ENCODE assay signal across 20 cellular contexts in the genomic region with DNA sequence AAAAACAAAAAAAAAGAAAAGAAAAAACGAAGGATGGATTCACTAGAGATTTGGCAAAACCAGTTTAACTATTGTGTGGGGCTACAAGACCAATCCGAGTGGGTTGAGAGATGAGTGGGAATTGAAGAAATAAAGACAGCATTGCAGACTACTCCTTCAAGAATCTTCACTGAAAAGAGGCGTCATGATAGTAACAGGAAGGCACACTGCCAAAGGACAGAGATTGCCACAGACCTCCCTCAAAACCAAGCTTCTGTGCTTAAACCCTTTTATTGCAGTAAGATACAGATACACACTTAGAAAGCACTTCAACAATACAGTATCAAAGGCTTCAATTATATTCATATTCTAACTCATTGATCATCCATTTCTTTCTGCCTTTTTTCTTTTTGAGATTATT.
DNase-seq lines count a peak whose midpoint lies in the region; ATAC-seq lines count a peak whose summit lies in the region.
"Had no signal": no experiment of that assay in that cellular context is flagged by ENCODE, and none has a peak within 500 bp of the region (broad histone marks: within the 10 kb centered on the region; RNA-seq: fewer than 3 reads in every experiment).

No MANE protein-coding gene starts in this region.

- no peak overlapping the region for H3K4me3 Mint-ChIP-seq in activated T-cell treated with anti-CD3 and anti-CD28 coated beads, Interleukin-2, amount 50 U/mL, for 24 hours
- H3K4me3 Mint-ChIP-seq in activated CD8-positive, alpha-beta T cell treated with anti-CD3 and anti-CD28 coated beads, Interleukin-2, amount 10 ng/mL, durations not matched to agents 7 days and 5 days = no peak overlapping the region
- peak overlapping the region; percentile 16 to 76 (median 58) for H3K4me3 Mint-ChIP-seq in naive thymus-derived CD8-positive, alpha-beta T cell
- H3K4me3 Mint-ChIP-seq: natural killer cell treated with Interleukin-12 subunit alpha and Interleukin-12 subunit beta and Interleukin-15 and Interleukin-18, amount 100 ng/mL, for 72 hours had no signal

- no peak for DNase-seq in activated T-cell treated with anti-CD3 and anti-CD28 coated beads, Interleukin-2, amount 50 U/mL, for 24 hours
- DNase-seq in activated T-cell treated with anti-CD3 and anti-CD28 coated beads for 4 hours (no peak), globus pallidus (ENCODE audit: low spot score) (no peak), GM19238 (ENCODE audit: insufficient read length, low spot score) (no peak)
- DNase-seq in activated CD8-positive, alpha-beta T cell treated with anti-CD3 and anti-CD28 coated beads, Interleukin-2, amount 10 ng/mL, durations not matched to agents 7 days and 5 days = no peak
- peak in 2 of 10 donors; percentile 45 for DNase-seq in naive thymus-derived CD8-positive, alpha-beta T cell
- DNase-seq: ACHN; activated CD4-positive, alpha-beta T cell treated with anti-CD3 and anti-CD28 coated beads for 4 hours; activated T-cell treated with anti-CD3 and anti-CD28 coated beads, Interleukin-2, amount 50 U/mL, for 1 hour; dorsolateral prefrontal cortex; erythroblast; NCI-H1092 treated with DMSO at 0.1 percent for 48 hours; NCI-H524; SJCRH30; stimulated activated CD4-positive, alpha-beta T cell treated with anti-CD3 and anti-CD28 coated beads, Interleukin-4, amount 100 ng/mL, for 1 hour had no signal

- POLR2A ChIA-PET in activated CD8-positive, alpha-beta T cell treated with anti-CD3 and anti-CD28 coated beads, Interleukin-2, amount 10 ng/mL, durations not matched to agents 7 days and 5 days (lab: Charles Lee) = interaction anchor here (1.4 kb wide), 1 partner anchor 21 kb away, joined by 3 read pairs; no protein-coding TSS in a partner anchor
- POLR2A ChIA-PET in naive thymus-derived CD8-positive, alpha-beta T cell (lab: Charles Lee) = interaction anchor here (0.6 to 1.8 kb wide), 2 partner anchors 9 to 11 kb away, joined by 3 to 6 read pairs; no protein-coding TSS in a partner anchor

- ATAC-seq in activated CD8-positive, alpha-beta T cell treated with anti-CD3 and anti-CD28 coated beads, Interleukin-2, amount 10 ng/mL, durations not matched to agents 7 days and 5 days = no peak
- ATAC-seq in naive thymus-derived CD8-positive, alpha-beta T cell = peak; percentile 30 to 35
- no peak for ATAC-seq in GM18517 (IDR thresholded peaks at IDR 0.05; ENCODE audit: unreplicated experiment)
- ATAC-seq: natural killer cell treated with Interleukin-12 subunit alpha and Interleukin-12 subunit beta and Interleukin-15 and Interleukin-18, amount 100 ng/mL, for 72 hours had no signal

- peaks cover 19% of the 10 kb centered on the region for H3K36me3 Mint-ChIP-seq in activated T-cell treated with anti-CD3 and anti-CD28 coated beads, Interleukin-2, amount 50 U/mL, for 24 hours (ENCODE audit: low read depth)
- peaks cover 24% of the 10 kb centered on the region for H3K36me3 Mint-ChIP-seq in activated CD8-positive, alpha-beta T cell treated with anti-CD3 and anti-CD28 coated beads, Interleukin-2, amount 10 ng/mL, durations not matched to agents 7 days and 5 days (ENCODE audit: low read depth)
- H3K36me3 Mint-ChIP-seq in naive thymus-derived CD8-positive, alpha-beta T cell = peaks cover 0 to 21% (median 12%) of the 10 kb centered on the region in 3 donors

- peaks cover 30% of the 10 kb centered on the region for H3K9me3 ChIP-seq in KOPT-K1 (ENCODE audit: insufficient read depth, low read length, poor library complexity, severe bottlenecking)
- H3K9me3 ChIP-seq: SJCRH30 had no signal

- peak overlapping the region; percentile 97 for H3K27ac ChIP-seq in KOPT-K1 (ENCODE audit: low read depth, low read length, poor library complexity, severe bottlenecking)
- H3K27ac ChIP-seq: breast epithelium, SJCRH30, skin epidermis had no signal

- CTCF ChIA-PET in activated CD8-positive, alpha-beta T cell treated with anti-CD3 and anti-CD28 coated beads, Interleukin-2, amount 10 ng/mL, durations not matched to agents 7 days and 5 days (lab: Charles Lee) = interaction anchor here (0.7 to 3.4 kb wide), 6 partner anchors 12 to 95 kb away, joined by 3 to 28 read pairs (median 5); no protein-coding TSS in a partner anchor

- peaks cover 22% of the 10 kb centered on the region for H3K9me3 Mint-ChIP-seq in activated T-cell treated with anti-CD3 and anti-CD28 coated beads, Interleukin-2, amount 50 U/mL, for 24 hours
- peaks cover 22% of the 10 kb centered on the region for H3K9me3 Mint-ChIP-seq in activated CD8-positive, alpha-beta T cell treated with anti-CD3 and anti-CD28 coated beads, Interleukin-2, amount 10 ng/mL, durations not matched to agents 7 days and 5 days (ENCODE audit: insufficient read depth)
- H3K9me3 Mint-ChIP-seq in naive thymus-derived CD8-positive, alpha-beta T cell = peaks cover 6 to 28% (median 18%) of the 10 kb centered on the region in 9 donors

- H3K27ac Mint-ChIP-seq in activated T-cell treated with anti-CD3 and anti-CD28 coated beads, Interleukin-2, amount 50 U/mL, for 24 hours = peak overlapping the region; percentile 8
- H3K27ac Mint-ChIP-seq in activated CD8-positive, alpha-beta T cell treated with anti-CD3 and anti-CD28 coated beads, Interleukin-2, amount 10 ng/mL, durations not matched to agents 7 days and 5 days = peak overlapping the region; percentile 48
- peak overlapping the region; percentile 63 to 99 (median 94) for H3K27ac Mint-ChIP-seq in naive thymus-derived CD8-positive, alpha-beta T cell

- no peaks in the 10 kb centered on the region for H3K27me3 Mint-ChIP-seq in activated T-cell treated with anti-CD3 and anti-CD28 coated beads, Interleukin-2, amount 50 U/mL, for 24 hours
- H3K27me3 Mint-ChIP-seq in activated CD8-positive, alpha-beta T cell treated with anti-CD3 and anti-CD28 coated beads, Interleukin-2, amount 10 ng/mL, durations not matched to agents 7 days and 5 days (ENCODE audit: low read depth) = no peaks in the 10 kb centered on the region
- no peaks in the 10 kb centered on the region for H3K27me3 Mint-ChIP-seq in naive thymus-derived CD8-positive, alpha-beta T cell
- H3K27me3 Mint-ChIP-seq: natural killer cell treated with Interleukin-12 subunit alpha and Interleukin-12 subunit beta and Interleukin-15 and Interleukin-18, amount 100 ng/mL, for 72 hours had no signal

- H3K4me1 Mint-ChIP-seq in activated T-cell treated with anti-CD3 and anti-CD28 coated beads, Interleukin-2, amount 50 U/mL, for 24 hours (ENCODE audit: low read depth) = peaks cover 64% of the 10 kb centered on the region
- H3K4me1 Mint-ChIP-seq in activated CD8-positive, alpha-beta T cell treated with anti-CD3 and anti-CD28 coated beads, Interleukin-2, amount 10 ng/mL, durations not matched to agents 7 days and 5 days (ENCODE audit: low read depth) = peaks cover 62% of the 10 kb centered on the region
- H3K4me1 Mint-ChIP-seq in naive thymus-derived CD8-positive, alpha-beta T cell = peaks cover 34 to 74% (median 72%) of the 10 kb centered on the region in 4 donors

- H3K36me3 ChIP-seq in KOPT-K1 (ENCODE audit: insufficient read depth, low read length) = no peaks in the 10 kb centered on the region
- H3K36me3 ChIP-seq: breast epithelium, SJCRH30 had no signal

Comparison
In these comparisons a context has a peak if more than half of its experiments do, and no peak if none do; other contexts are left out.
1. H3K27ac Mint-ChIP-seq: peak in every context shown above with its lines; median percentile 94 in naive thymus-derived CD8-positive, alpha-beta T cell; 48 in activated CD8-positive, alpha-beta T cell treated with anti-CD3 and anti-CD28 coated beads, Interleukin-2, amount 10 ng/mL, durations not matched to agents 7 days and 5 days; 8 in activated T-cell treated with anti-CD3 and anti-CD28 coated beads, Interleukin-2, amount 50 U/mL, for 24 hours.
2. H3K4me3 Mint-ChIP-seq: peak in naive thymus-derived CD8-positive, alpha-beta T cell (10 of 10); none in activated T-cell treated with anti-CD3 and anti-CD28 coated beads, Interleukin-2, amount 50 U/mL, for 24 hours (single experiment) and activated CD8-positive, alpha-beta T cell treated with anti-CD3 and anti-CD28 coated beads, Interleukin-2, amount 10 ng/mL, durations not matched to agents 7 days and 5 days (single experiment).
3. ATAC-seq: peak in naive thymus-derived CD8-positive, alpha-beta T cell (2 of 2); none in activated CD8-positive, alpha-beta T cell treated with anti-CD3 and anti-CD28 coated beads, Interleukin-2, amount 10 ng/mL, durations not matched to agents 7 days and 5 days (single experiment) and GM18517 (single experiment).